29 cellular contexts compared by ENCODE assay signal in genomic region chr5:142153674-142154448, GRCh38.
"Had no signal": no experiment of that assay in that cellular context is flagged by ENCODE, and none has a peak within 500 bp of the region (broad histone marks: within the 10 kb centered on the region; RNA-seq: fewer than 3 reads in every experiment).

No MANE protein-coding gene starts in this region.

- ATAC-seq: activated CD8-positive, alpha-beta T cell treated with anti-CD3 and anti-CD28 coated beads for 36 hours; activated naive CD8-positive, alpha-beta T cell treated with anti-CD3 and anti-CD28 coated beads, Interleukin-2, amount 50 U/mL, for 24 hours; activated T-cell treated with anti-CD3 and anti-CD28 coated beads, Interleukin-2, amount 50 U/mL, for 72 hours; activated T-helper 17 cell treated with anti-CD3 and anti-CD28 coated beads, Interleukin-2, amount 50 U/mL, for 72 hours had no signal

- H3K9me3 ChIP-seq: Peyer's patch had no signal

- H3K4me3 ChIP-seq: Peyer's patch had no signal

- H3K27ac ChIP-seq: brain microvascular endothelial cell, KMS-11, Peyer's patch, WERI-Rb-1 had no signal

- H3K36me3 ChIP-seq: brain microvascular endothelial cell had no signal

- H3K4me1 ChIP-seq: Peyer's patch had no signal

- H3K4me2 ChIP-seq: KMS-11 had no signal

- H3K27me3 ChIP-seq: brain microvascular endothelial cell, Peyer's patch had no signal

- H3K9ac ChIP-seq: KMS-11 had no signal

- FAIRE-seq: colon had no signal

- DNase-seq: activated CD4-positive, alpha-beta T cell treated with anti-CD3 and anti-CD28 coated beads, Interleukin-2, amount 10 ng/mL, durations not matched to agents 24 days and 14 days; activated CD4-positive, alpha-beta T cell treated with anti-CD3 and anti-CD28 coated beads, Interleukin-2, amount 50 U/mL, for 4 hours; activated CD8-positive, alpha-beta T cell treated with anti-CD3 and anti-CD28 coated beads for 36 hours; activated effector memory CD4-positive, alpha-beta T cell treated with anti-CD3 and anti-CD28 coated beads, Interleukin-2, amount 50 U/mL, for 16 hours; activated naive CD4-positive, alpha-beta T cell; activated naive CD8-positive, alpha-beta T cell treated with anti-CD3 and anti-CD28 coated beads, Interleukin-2, amount 50 U/mL, for 24 hours; activated T-cell treated with anti-CD3 and anti-CD28 coated beads, Interleukin-2, amount 50 U/mL, for 1 hour; activated T-cell treated with anti-CD3 and anti-CD28 coated beads, Interleukin-2, amount 50 U/mL, for 72 hours; anterior cingulate cortex; brain microvascular endothelial cell; central memory CD4-positive, alpha-beta T cell; MM.1S; NCI-H1105; NCI-H1417 treated with DMSO at 0.1 percent for 48 hours; NCI-H187 treated with DMSO at 0.1 percent for 48 hours; NCI-H2081; NCI-H345; NCI-H524 treated with DMSO at 0.1 percent for 48 hours; Peyer's patch; RPMI8226; SHP77 treated with DMSO at 0.1 percent for 48 hours; SW 1271; T-helper 1 cell; T-helper 2 cell; T-helper 9 cell; WERI-Rb-1 had no signal
